ENCODE assay signal across 1 cellular context in genomic region chr15:63003836-63004610, GRCh38.
TF ChIP-seq lines count a peak whose summit lies in the region.

No MANE protein-coding gene starts in this region.

TF ChIP-seq in IMR-90, 13 proteins besides CTCF, POLR2A, EP300 and RAD21:
- TF ChIP-seq BHLHE40 (IDR thresholded peaks at IDR 0.05; ENCODE audit: low read depth, low read length) (no peak), NFE2L2 (IDR thresholded peaks at IDR 0.05; ENCODE audit: low read depth, low read length) (no peak), CEBPB (IDR thresholded peaks at IDR 0.05; ENCODE audit: low read depth, low read length) (no peak), USF2 (IDR thresholded peaks at IDR 0.05; ENCODE audit: low read depth, low read length) (no peak), RFX5 (IDR thresholded peaks at IDR 0.05; ENCODE audit: low read depth, low read length) (no peak), SMC3 (IDR thresholded peaks at IDR 0.05; ENCODE audit: low read depth, low read length) (0 out of 2 replicates have a peak, but pooled peaks have one; percentile 9), MXI1 (IDR thresholded peaks at IDR 0.05; ENCODE audit: borderline replicate concordance, low read depth, low read length) (no peak)
